In genomic region chr2:1750270-1750934, GRCh38 we compare ENCODE assay signal across 17 cellular contexts.
"Had no signal": no experiment of that assay in that cellular context is flagged by ENCODE, and none has a peak within 500 bp of the region (broad histone marks: within the 10 kb centered on the region; RNA-seq: fewer than 3 reads in every experiment).

No MANE protein-coding gene starts in this region.

- H3K27me3 ChIP-seq: adrenal gland, ascending aorta, upper lobe of left lung had no signal

- DNase-seq: activated CD4-positive, CD25-positive, alpha-beta regulatory T cell treated with anti-CD3 and anti-CD28 coated beads, Interleukin-2, amount 50 U/mL, for 72 hours; cerebellar nuclear complex; esophagus squamous epithelium had no signal

- H3K4me1 Mint-ChIP-seq: activated CD4-positive, alpha-beta T cell treated with anti-CD3 and anti-CD28 coated beads, Interleukin-2, amount 10 ng/mL, durations not matched to agents 7 days and 5 days had no signal

- H3K9me3 Mint-ChIP-seq: activated T-cell treated with anti-CD3 and anti-CD28 coated beads, Interleukin-2, amount 50 U/mL, for 24 hours had no signal

- H3K27ac ChIP-seq: adrenal gland, ascending aorta, esophagus squamous epithelium, gastrocnemius medialis, upper lobe of left lung, WERI-Rb-1 had no signal

- H3K4me3 ChIP-seq: adrenal gland, ascending aorta, coronary artery, esophagus squamous epithelium, gastrocnemius medialis, mucosa of descending colon, thoracic aorta, upper lobe of left lung had no signal

- H3K36me3 ChIP-seq: adrenal gland, ascending aorta, esophagus squamous epithelium, gastrocnemius medialis, thoracic aorta, upper lobe of left lung, WERI-Rb-1 had no signal

- H3K9me3 ChIP-seq: adrenal gland, ascending aorta, esophagus squamous epithelium, gastrocnemius medialis, thoracic aorta had no signal

- H3K27ac Mint-ChIP-seq: activated CD4-positive, alpha-beta T cell treated with anti-CD3 and anti-CD28 coated beads, Interleukin-2, amount 10 ng/mL, durations not matched to agents 7 days and 5 days; activated naive CD8-positive, alpha-beta T cell; activated T-cell treated with anti-CD3 and anti-CD28 coated beads, Interleukin-2, amount 50 U/mL, for 24 hours; activated T-helper 2 cell treated with anti-CD3 and anti-CD28 coated beads, Interferon-gamma antibody, Interleukin-2, Interleukin-4, amounts not matched to agents 10 μg/mL and 5 μg/mL and 100 μg/mL, durations not matched to agents 14 hours and 24 hours and 36 hours; memory B cell had no signal

- H3K36me3 Mint-ChIP-seq: activated naive CD8-positive, alpha-beta T cell; memory B cell had no signal

- H3K4me1 ChIP-seq: adrenal gland had no signal

- FAIRE-seq: islet of Langerhans had no signal

- H3K4me3 Mint-ChIP-seq: activated CD4-positive, alpha-beta T cell treated with anti-CD3 and anti-CD28 coated beads, Interleukin-2, amount 10 ng/mL, durations not matched to agents 7 days and 5 days; activated naive CD8-positive, alpha-beta T cell; activated T-cell treated with anti-CD3 and anti-CD28 coated beads, Interleukin-2, amount 50 U/mL, for 24 hours; memory B cell had no signal
